Comparison of ENCODE assay signal across 16 cellular contexts in genomic region chr7:28575241-28575643, GRCh38.
DNase-seq lines count a peak whose midpoint lies in the region; ATAC-seq, FAIRE-seq and TF ChIP-seq lines count a peak whose summit lies in the region.
"Had no signal": no experiment of that assay in that cellular context is flagged by ENCODE, and none has a peak within 500 bp of the region (broad histone marks: within the 10 kb centered on the region; RNA-seq: fewer than 3 reads in every experiment).

No MANE protein-coding gene starts in this region.

- no peak overlapping the region for H3K23ac ChIP-seq in mesendoderm (ENCODE audit: low read length)

- H4K5ac ChIP-seq in mesendoderm (ENCODE audit: low read length), result no peak overlapping the region

- H3K4me1 ChIP-seq in mesendoderm (ENCODE audit: control insufficient read depth, low read depth, low read length), result peaks cover 3% of the 10 kb centered on the region

- H3K27ac ChIP-seq in mesendoderm (ENCODE audit: low read depth, low read length), result no peak overlapping the region

- H3K27me3 ChIP-seq in bronchial epithelial cell (ENCODE audit: control insufficient read depth, insufficient read depth, low read length) (no peaks in the 10 kb centered on the region), mesendoderm (ENCODE audit: insufficient read depth, low read length, poor library complexity) (no peaks in the 10 kb centered on the region)

- no peak overlapping the region for H2BK15ac ChIP-seq in mesendoderm (replicated peaks; ENCODE audit: low read depth)

- no peak overlapping the region for H3K56ac ChIP-seq in mesendoderm (ENCODE audit: low read length)

- no peaks in the 10 kb centered on the region for H3K79me1 ChIP-seq in mesendoderm (ENCODE audit: low read length)

- H3K4me2 ChIP-seq in mesendoderm (ENCODE audit: low read length), result no peak overlapping the region

- DNase-seq in EL (peak; percentile 67), LHCN-M2 (ENCODE audit: low read depth) (peak; percentile 53), bronchial epithelial cell (ENCODE audit: low read depth) (peak; percentile 63), mesendoderm (peak; percentile 42), NCI-H1436 treated with DMSO at 0.1 percent for 48 hours (lab: John Stamatoyannopoulos, UW) (no peak), GM13976 (ENCODE audit: low spot score) (no peak)
- DNase-seq: activated CD4-positive, CD25-positive, alpha-beta regulatory T cell; GF-D8; GOT3; NCI-H1930; NCI-H510A; stimulated activated CD4-positive, alpha-beta T cell treated with anti-CD3 and anti-CD28 coated beads, Interleukin-2, amount 100 ng/mL, for 48 hours; T-helper 17 cell had no signal

- no peak overlapping the region for H2BK120ac ChIP-seq in mesendoderm (ENCODE audit: low read depth, low read length)

- H3K4ac ChIP-seq in mesendoderm (ENCODE audit: low read depth, low read length), result no peak overlapping the region

- no peak overlapping the region for H4K8ac ChIP-seq in mesendoderm (ENCODE audit: low read depth, low read length)

- TF ChIP-seq CTCF in bronchial epithelial cell (IDR thresholded peaks at IDR 0.05; ENCODE audit: insufficient read depth, low read length, severe bottlenecking) (no peak), GM13976 (IDR thresholded peaks at IDR 0.05; ENCODE audit: borderline replicate concordance, control extremely low read depth, extremely low read depth, insufficient read depth, missing control alignments) (no peak)

- H3K18ac ChIP-seq in mesendoderm (ENCODE audit: low read length), result no peak overlapping the region

- no peaks in the 10 kb centered on the region for H3K79me2 ChIP-seq in mesendoderm (ENCODE audit: control insufficient read depth, insufficient read depth, low read length)

- ATAC-seq in HG03175 (IDR thresholded peaks at IDR 0.05; ENCODE audit: unreplicated experiment) (no peak), GM21619 (IDR thresholded peaks at IDR 0.05; ENCODE audit: unreplicated experiment) (no peak)
- ATAC-seq: sciatic nerve, T-helper 17 cell had no signal

- H2BK5ac ChIP-seq in mesendoderm (ENCODE audit: low read length), result no peak overlapping the region

- no peak overlapping the region for H2AK5ac ChIP-seq in mesendoderm (ENCODE audit: low read length)

- no peak overlapping the region for H3K4me3 ChIP-seq in bronchial epithelial cell (ENCODE audit: low read depth, low read length)
- H3K4me3 ChIP-seq in mesendoderm (ENCODE audit: low read length), result no peak overlapping the region

- no CpG with 5 or more reads among the region's 5 CpGs for WGBS in mesendoderm (ENCODE audit: extremely low coverage, insufficient coverage, low lambda C conversion rate)

- H3K9ac ChIP-seq in mesendoderm (ENCODE audit: low read length), result no peak overlapping the region

- FAIRE-seq in bronchial epithelial cell (lab: Jason Lieb, UNC), result no peak

- H3K36me3 ChIP-seq in bronchial epithelial cell (ENCODE audit: control insufficient read depth, insufficient read depth, low read length) (no peaks in the 10 kb centered on the region), mesendoderm (ENCODE audit: control insufficient read depth, insufficient read depth, low read length) (no peaks in the 10 kb centered on the region)

- in situ Hi-C loops in GM13976 (cut with MboI; ENCODE audit: low sequenced_read_pairs, unreplicated experiment), result no loop called here

Comparison
In these comparisons a context has a peak if more than half of its experiments do, and no peak if none do; other contexts are left out.
1. DNase-seq: peak in EL (single experiment), LHCN-M2 (single experiment), bronchial epithelial cell (single experiment) and mesendoderm (single experiment); none in NCI-H1436 treated with DMSO at 0.1 percent for 48 hours (single experiment) and GM13976 (single experiment).